8 cellular contexts compared by ENCODE assay signal in genomic region chr1:156435551-156436318, GRCh38.
A peak's percentile ranks its signal among the peaks of the same experiment; 100 is the strongest.
DNase-seq lines count a peak whose midpoint lies in the region; ATAC-seq and TF ChIP-seq lines count a peak whose summit lies in the region.

No MANE protein-coding gene starts in this region.

- H3K4me3 Mint-ChIP-seq in activated naive CD8-positive, alpha-beta T cell treated with anti-CD3 and anti-CD28 coated beads, Interleukin-2, amount 10 ng/mL, durations not matched to agents 7 days and 5 days = peak overlapping the region; percentile 83

- no peaks in the 10 kb centered on the region for H3K36me3 Mint-ChIP-seq in activated naive CD8-positive, alpha-beta T cell treated with anti-CD3 and anti-CD28 coated beads, Interleukin-2, amount 10 ng/mL, durations not matched to agents 7 days and 5 days

- 2 to 5% methylated on average over 61 to 64 of the region's 84 CpGs for WGBS in lower leg skin, 2 donors

- intact Hi-C loops in lower leg skin (cut with DNase I; ENCODE audit: low total_unique reads) = no loop called here

- no peaks in the 10 kb centered on the region for H3K36me3 ChIP-seq in thoracic aorta

- no peak for TF ChIP-seq POLR2A in lower leg skin (IDR thresholded peaks at IDR 0.05)

- H3K4me3 ChIP-seq in thoracic aorta (peak overlapping the region; percentile 67), lower leg skin (ENCODE audit: low read depth, poor library complexity, severe bottlenecking) (no peak overlapping the region)

- peaks cover 91% of the 10 kb centered on the region for H3K27me3 Mint-ChIP-seq in activated naive CD8-positive, alpha-beta T cell treated with anti-CD3 and anti-CD28 coated beads, Interleukin-2, amount 10 ng/mL, durations not matched to agents 7 days and 5 days

- peak; percentile 32 for DNase-seq in SIG-M5 treated with dmso at 0.1 percent for 504 hours (lab: John Stamatoyannopoulos, UW; ENCODE audit: unreplicated experiment)
- DNase-seq in SIG-M5 (lab: John Stamatoyannopoulos, UW) = no peak
- DNase-seq in activated naive CD8-positive, alpha-beta T cell treated with anti-CD3 and anti-CD28 coated beads, Interleukin-2, amount 10 ng/mL, durations not matched to agents 7 days and 5 days = peak; percentile 58
- DNase-seq in left lobe of liver (ENCODE audit: low spot score) = no peak
- DNase-seq in thoracic aorta (ENCODE audit: low spot score) = no peak
- no peak for DNase-seq in lower leg skin (ENCODE audit: low spot score in 2 of 2)

- H3K9me3 ChIP-seq in thoracic aorta = no peaks in the 10 kb centered on the region

- peaks cover 27% of the 10 kb centered on the region for H3K4me1 Mint-ChIP-seq in activated naive CD8-positive, alpha-beta T cell treated with anti-CD3 and anti-CD28 coated beads, Interleukin-2, amount 10 ng/mL, durations not matched to agents 7 days and 5 days

- H3K9me3 Mint-ChIP-seq in activated naive CD8-positive, alpha-beta T cell treated with anti-CD3 and anti-CD28 coated beads, Interleukin-2, amount 10 ng/mL, durations not matched to agents 7 days and 5 days = no peaks in the 10 kb centered on the region

- POLR2A ChIA-PET in activated naive CD8-positive, alpha-beta T cell treated with anti-CD3 and anti-CD28 coated beads, Interleukin-2, amount 10 ng/mL, durations not matched to agents 7 days and 5 days (lab: Charles Lee) = no interaction called here

- H3K27ac Mint-ChIP-seq in activated naive CD8-positive, alpha-beta T cell treated with anti-CD3 and anti-CD28 coated beads, Interleukin-2, amount 10 ng/mL, durations not matched to agents 7 days and 5 days = no peak overlapping the region

- no peak overlapping the region for H3K27ac ChIP-seq in thoracic aorta

- H3K27me3 ChIP-seq in thoracic aorta (replicated peaks; ENCODE audit: insufficient read depth) = peaks cover 81% of the 10 kb centered on the region

- TF ChIP-seq CTCF in thoracic aorta (IDR thresholded peaks at IDR 0.05) (no peak), lower leg skin (IDR thresholded peaks at IDR 0.05) (no peak)

- ATAC-seq in activated naive CD8-positive, alpha-beta T cell treated with anti-CD3 and anti-CD28 coated beads, Interleukin-2, amount 10 ng/mL, durations not matched to agents 7 days and 5 days (ENCODE audit: low read depth) = peak; percentile 20
- ATAC-seq in left lobe of liver = peak; percentile 27
- ATAC-seq in thoracic aorta (ENCODE audit: insufficient number of reproducible peaks, low FRiP score, low read depth) = no peak
- ATAC-seq in HG02938 (IDR thresholded peaks at IDR 0.05; ENCODE audit: unreplicated experiment) = no peak
- no peak for ATAC-seq in GM21528 (IDR thresholded peaks at IDR 0.05; ENCODE audit: low FRiP score, unreplicated experiment)

- peaks cover 9 to 16% of the 10 kb centered on the region in 2 donors for H3K4me1 ChIP-seq in thoracic aorta (ENCODE audit: control insufficient read depth in 1 of 2, low read depth in 2 of 2)

Comparison
In these comparisons a context has a peak if more than half of its experiments do, and no peak if none do; other contexts are left out.
1. DNase-seq: peak in SIG-M5 treated with dmso at 0.1 percent for 504 hours (single experiment) and activated naive CD8-positive, alpha-beta T cell treated with anti-CD3 and anti-CD28 coated beads, Interleukin-2, amount 10 ng/mL, durations not matched to agents 7 days and 5 days (single experiment); none in SIG-M5 (single experiment), left lobe of liver (single experiment), thoracic aorta (single experiment) and lower leg skin (0 of 2).
2. ATAC-seq: peak in activated naive CD8-positive, alpha-beta T cell treated with anti-CD3 and anti-CD28 coated beads, Interleukin-2, amount 10 ng/mL, durations not matched to agents 7 days and 5 days (single experiment) and left lobe of liver (single experiment); none in thoracic aorta (single experiment), HG02938 (single experiment) and GM21528 (single experiment).